In genomic region chr1:72177711-72178110, GRCh38 we compare ENCODE assay signal across 25 cellular contexts.
A peak's percentile ranks its signal among the peaks of the same experiment; 100 is the strongest.
DNase-seq lines count a peak whose midpoint lies in the region; ATAC-seq, FAIRE-seq and TF ChIP-seq lines count a peak whose summit lies in the region.
"Had no signal": no experiment of that assay in that cellular context is flagged by ENCODE, and none has a peak within 500 bp of the region (broad histone marks: within the 10 kb centered on the region; RNA-seq: fewer than 3 reads in every experiment).

No MANE protein-coding gene starts in this region.

- no peaks in the 10 kb centered on the region for H3K36me3 ChIP-seq in brain microvascular endothelial cell (replicated peaks)
- H3K36me3 ChIP-seq: adrenal gland, gastrocnemius medialis, SJCRH30, thoracic aorta, vagina had no signal

- peak; percentile 78 for DNase-seq in DMS53 treated with DMSO at 0.1 percent for 48 hours (lab: John Stamatoyannopoulos, UW; ENCODE audit: unreplicated experiment)
- DNase-seq in HT1080 (ENCODE audit: low read depth) = peak; percentile 20
- DNase-seq in brain microvascular endothelial cell = peak; percentile 7
- no peak for DNase-seq in stimulated activated CD4-positive, alpha-beta T cell treated with anti-CD3 and anti-CD28 coated beads, Interleukin-15, amount 100 ng/mL, for 24 hours
- DNase-seq: activated CD4-positive, alpha-beta T cell treated with anti-CD3 and anti-CD28 coated beads for 1 hour; activated T-cell treated with anti-CD3 and anti-CD28 coated beads, Interleukin-2, amount 50 U/mL, for 1 hour; adrenal gland; CD4-positive, alpha-beta memory T cell; DMS153; gastrocnemius medialis; hypothalamus; NCI-H146; nucleus accumbens; SJCRH30; stimulated activated CD4-positive, alpha-beta T cell treated with anti-CD3 and anti-CD28 coated beads, Interleukin-4, amount 100 ng/mL, for 1 hour; stimulated activated naive CD4-positive, alpha-beta T cell; T-helper 1 cell had no signal

- FAIRE-seq in islet of Langerhans (lab: Jason Lieb, UNC) = peak; percentile 87
- FAIRE-seq: GM12892, TTC549 had no signal

- ATAC-seq in HG03097 (IDR thresholded peaks at IDR 0.05; ENCODE audit: low FRiP score, unreplicated experiment) (no peak), HG02870 (IDR thresholded peaks at IDR 0.05; ENCODE audit: unreplicated experiment) (no peak)
- ATAC-seq: Panc1 had no signal

- H3K27ac ChIP-seq in brain microvascular endothelial cell = no peak overlapping the region
- H3K27ac ChIP-seq: adrenal gland, gastrocnemius medialis, SJCRH30, thoracic aorta, vagina had no signal

- TF ChIP-seq CTCF in brain microvascular endothelial cell (IDR thresholded peaks at IDR 0.05; ENCODE audit: low read depth, low read length, missing control alignments) = no peak

- H3K27me3 ChIP-seq in brain microvascular endothelial cell (replicated peaks) = no peaks in the 10 kb centered on the region
- H3K27me3 ChIP-seq: adrenal gland, gastrocnemius medialis, SJCRH30, vagina had no signal

- no peak overlapping the region for H3K4me3 ChIP-seq in brain microvascular endothelial cell (ENCODE audit: low read depth, low read length)
- H3K4me3 ChIP-seq: adrenal gland, gastrocnemius medialis, SJCRH30, thoracic aorta, vagina had no signal

- in situ Hi-C loops in brain microvascular endothelial cell (cut with HindIII; ENCODE audit: low pct_ligation_motif_present, low sequenced_read_pairs) = no loop called here
